14 cellular contexts compared by ENCODE assay signal in the genomic region with DNA sequence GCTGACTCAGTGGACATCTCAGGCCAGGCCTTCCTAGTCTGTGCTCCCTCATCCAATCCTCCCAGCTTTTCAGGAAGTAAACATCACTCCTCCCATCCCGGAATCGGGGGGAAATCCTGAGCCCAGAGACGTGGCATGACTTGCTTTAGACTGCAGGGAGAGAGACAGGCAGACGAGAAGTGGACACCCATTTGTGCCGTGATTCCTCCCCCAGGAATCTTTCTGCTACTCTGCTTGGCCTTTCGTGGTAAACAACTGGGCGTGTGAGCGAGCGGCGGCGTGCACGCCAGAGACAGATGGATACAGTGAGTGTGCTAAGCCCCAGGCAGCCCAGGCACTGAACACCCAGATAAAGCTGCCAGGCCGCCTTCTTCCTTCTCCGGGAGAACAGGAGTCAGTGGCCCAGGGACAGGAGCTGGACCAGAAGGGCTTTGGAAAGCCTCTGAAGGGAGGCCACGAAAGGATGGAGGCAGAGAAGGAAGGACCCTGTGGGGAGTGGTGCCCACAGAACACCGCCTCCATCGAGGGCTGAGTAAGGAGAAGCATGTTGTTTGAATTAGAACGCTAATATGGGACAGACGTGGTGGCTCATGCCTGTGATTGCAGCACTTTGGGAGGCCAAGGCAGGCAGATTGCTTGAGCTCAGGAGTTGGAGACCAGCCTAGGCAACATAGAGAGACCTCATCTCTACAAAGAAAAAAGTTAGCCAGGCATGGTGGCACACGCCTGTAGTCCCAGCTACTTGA. TPM values are rescaled to one million over a fixed set of nuclear protein-coding genes. Genes with fewer than 3 reads are reported as not detected.
A peak's percentile ranks its signal among the peaks of the same experiment; 100 is the strongest.
DNase-seq lines count a peak whose midpoint lies in the region; FAIRE-seq and TF ChIP-seq lines count a peak whose summit lies in the region.
"Had no signal": no experiment of that assay in that cellular context is flagged by ENCODE, and none has a peak within 500 bp of the region (broad histone marks: within the 10 kb centered on the region; RNA-seq: fewer than 3 reads in every experiment).

No MANE protein-coding gene starts in this region.

- TF ChIP-seq CTCF in esophagus squamous epithelium (IDR thresholded peaks at IDR 0.05) (no peak), mesothelial cell of epicardium (IDR thresholded peaks at IDR 0.05; ENCODE audit: unreplicated experiment) (no peak)

- H3K4me3 ChIP-seq in esophagus squamous epithelium (peak overlapping the region in 1 of 4 donors; percentile 9), urinary bladder (ENCODE audit: low read depth, low read length) (no peak overlapping the region)
- H3K4me3 ChIP-seq: dorsolateral prefrontal cortex had no signal

- H3K36me3 Mint-ChIP-seq in mesothelial cell of epicardium: no peaks in the 10 kb centered on the region

- no peak overlapping the region for H3K4me3 Mint-ChIP-seq in mesothelial cell of epicardium

- no peaks in the 10 kb centered on the region for H3K27me3 ChIP-seq in esophagus squamous epithelium

- no peaks in the 10 kb centered on the region for H3K9me3 Mint-ChIP-seq in mesothelial cell of epicardium

- FAIRE-seq in urothelium cell line (lab: Jason Lieb, UNC): no peak

- H3K4me1 Mint-ChIP-seq in mesothelial cell of epicardium: peaks cover 9% of the 10 kb centered on the region

- H3K36me3 ChIP-seq in esophagus squamous epithelium (no peaks in the 10 kb centered on the region), urinary bladder (ENCODE audit: insufficient read depth) (no peaks in the 10 kb centered on the region)

- H3K4me1 ChIP-seq in esophagus squamous epithelium (peaks cover 12 to 24% (median 14%) of the 10 kb centered on the region in 3 donors), urinary bladder (ENCODE audit: insufficient read depth) (no peaks in the 10 kb centered on the region)

- H3K27ac Mint-ChIP-seq in mesothelial cell of epicardium: peak overlapping the region; percentile 69

- DNase-seq in NCI-H510A treated with DMSO at 0.1 percent for 48 hours (lab: John Stamatoyannopoulos, UW) (peak; percentile 27), NCI-H510A (lab: John Stamatoyannopoulos, UW) (no peak), esophagus squamous epithelium (lab: John Stamatoyannopoulos, UW) (no peak), mesothelial cell of epicardium (ENCODE audit: low spot score in 2 of 2, unreplicated experiment in 2 of 2) (no peak), urothelium cell line (ENCODE audit: low spot score) (no peak), NCI-H187 (lab: John Stamatoyannopoulos, UW) (no peak)
- no peak for DNase-seq in activated T-cell treated with anti-CD3 and anti-CD28 coated beads, Interleukin-2, amount 50 U/mL, for 48 hours
- DNase-seq: GDM1; NK-92 treated with Interleukin-12 subunit alpha and Interleukin-12 subunit beta, amount 100 ng/mL, for 24 hours; substantia nigra; T1000 had no signal

- peak overlapping the region; percentile 44 to 89 (median 80) for H3K27ac ChIP-seq in esophagus squamous epithelium
- peak overlapping the region; percentile 90 for H3K27ac ChIP-seq in urinary bladder (ENCODE audit: low read depth)
- H3K27ac ChIP-seq: 22Rv1, dorsolateral prefrontal cortex had no signal

- no peaks in the 10 kb centered on the region for H3K9me3 ChIP-seq in esophagus squamous epithelium

- TF ChIP-seq POLR2A in esophagus squamous epithelium (IDR thresholded peaks at IDR 0.05): no peak

- H3K27me3 Mint-ChIP-seq in mesothelial cell of epicardium (ENCODE audit: low read depth): peaks cover 9% of the 10 kb centered on the region

- intact Hi-C loops in esophagus squamous epithelium (cut with DNase I): no loop called here

- WGBS in esophagus squamous epithelium, 2 donors: 57 to 61% methylated on average over 5 to 6 of the region's 20 CpGs
- 23% methylated on average over 20 of the region's 20 CpGs for WGBS in urinary bladder

RNA-seq across cellular contexts. Expression of a gene that starts 53.0 kb away (rescaled TPM):
- total RNA-seq in esophagus squamous epithelium: 10 to 100 TPM; 20.8 to 33.0 (median 23.4) TPM
- 59.7 to 65.3 TPM (median 63.6 TPM) in 3 replicates for total RNA-seq in mesothelial cell of epicardium
- 13.9 TPM for total RNA-seq in urinary bladder
- 28.1 TPM for polyA plus RNA-seq in urinary bladder
